In genomic region chr4:169239236-169239905, GRCh38 we compare ENCODE assay signal across 18 cellular contexts.
"Had no signal": no experiment of that assay in that cellular context is flagged by ENCODE, and none has a peak within 500 bp of the region (broad histone marks: within the 10 kb centered on the region; RNA-seq: fewer than 3 reads in every experiment).

No MANE protein-coding gene starts in this region.

- H3K4me3 Mint-ChIP-seq: activated naive CD8-positive, alpha-beta T cell treated with anti-CD3 and anti-CD28 coated beads, Interleukin-2, amount 50 U/mL, for 24 hours; endodermal cell; naive thymus-derived CD8-positive, alpha-beta T cell; stimulated activated naive B cell treated with anti-CD40 and anti-IgM and Interleukin-4, amounts not matched to agents 10 μg/mL and 1 μg/mL and 100 μg/mL, for 72 hours; T-cell; type B pancreatic cell had no signal

- H3K9me3 ChIP-seq: ascending aorta, left lung had no signal

- ATAC-seq: activated naive CD8-positive, alpha-beta T cell treated with anti-CD3 and anti-CD28 coated beads, Interleukin-2, amount 50 U/mL, for 24 hours; naive thymus-derived CD8-positive, alpha-beta T cell; stimulated activated naive B cell treated with anti-CD40 and anti-IgM and Interleukin-4, amounts not matched to agents 10 μg/mL and 1 μg/mL and 100 μg/mL, for 72 hours; T-cell had no signal

- H3K27ac Mint-ChIP-seq: activated naive CD8-positive, alpha-beta T cell treated with anti-CD3 and anti-CD28 coated beads, Interleukin-2, amount 50 U/mL, for 24 hours; endodermal cell; naive thymus-derived CD8-positive, alpha-beta T cell; stimulated activated naive B cell treated with anti-CD40 and anti-IgM and Interleukin-4, amounts not matched to agents 10 μg/mL and 1 μg/mL and 100 μg/mL, for 72 hours; T-cell; type B pancreatic cell had no signal

- H3K4me1 Mint-ChIP-seq: activated naive CD8-positive, alpha-beta T cell treated with anti-CD3 and anti-CD28 coated beads, Interleukin-2, amount 50 U/mL, for 24 hours; naive thymus-derived CD8-positive, alpha-beta T cell; stimulated activated naive B cell treated with anti-CD40 and anti-IgM and Interleukin-4, amounts not matched to agents 10 μg/mL and 1 μg/mL and 100 μg/mL, for 72 hours; T-cell had no signal

- H3K36me3 ChIP-seq: ascending aorta, left lung had no signal

- H3K27ac ChIP-seq: dorsolateral prefrontal cortex, left lung had no signal

- H3K36me3 Mint-ChIP-seq: naive thymus-derived CD8-positive, alpha-beta T cell; stimulated activated naive B cell treated with anti-CD40 and anti-IgM and Interleukin-4, amounts not matched to agents 10 μg/mL and 1 μg/mL and 100 μg/mL, for 72 hours; T-cell had no signal

- H3K9me3 Mint-ChIP-seq: activated naive CD8-positive, alpha-beta T cell treated with anti-CD3 and anti-CD28 coated beads, Interleukin-2, amount 50 U/mL, for 24 hours; endodermal cell; naive thymus-derived CD8-positive, alpha-beta T cell; T-cell; type B pancreatic cell had no signal

- H3K27me3 ChIP-seq: ascending aorta, dorsolateral prefrontal cortex, left lung had no signal

- H3K4me3 ChIP-seq: ascending aorta, dorsolateral prefrontal cortex, left lung had no signal

- DNase-seq: activated CD4-positive, CD25-positive, alpha-beta regulatory T cell treated with anti-CD3 and anti-CD28 coated beads, Interleukin-2, amount 50 U/mL, for 72 hours; activated naive CD4-positive, alpha-beta T cell treated with Interleukin-2 at 50 U/mL for 16 hours; activated naive CD8-positive, alpha-beta T cell treated with anti-CD3 and anti-CD28 coated beads, Interleukin-2, amount 50 U/mL, for 24 hours; activated T-cell treated with anti-CD3 and anti-CD28 coated beads for 4 hours; dorsolateral prefrontal cortex; endodermal cell; erythroblast; hypothalamus; kidney; left lung; naive thymus-derived CD8-positive, alpha-beta T cell; posterior cingulate gyrus; stimulated activated CD4-positive, alpha-beta T cell treated with anti-CD3 and anti-CD28 coated beads, Interleukin-4, amount 100 ng/mL, for 1 hour; stimulated activated naive B cell treated with anti-CD40 and anti-IgM and Interleukin-4, amounts not matched to agents 10 μg/mL and 1 μg/mL and 100 μg/mL, for 72 hours; T-cell; T-helper 9 cell had no signal

- H3K27me3 Mint-ChIP-seq: stimulated activated naive B cell treated with anti-CD40 and anti-IgM and Interleukin-4, amounts not matched to agents 10 μg/mL and 1 μg/mL and 100 μg/mL, for 72 hours; type B pancreatic cell had no signal
